30 cellular contexts compared by ENCODE assay signal in the genomic region with DNA sequence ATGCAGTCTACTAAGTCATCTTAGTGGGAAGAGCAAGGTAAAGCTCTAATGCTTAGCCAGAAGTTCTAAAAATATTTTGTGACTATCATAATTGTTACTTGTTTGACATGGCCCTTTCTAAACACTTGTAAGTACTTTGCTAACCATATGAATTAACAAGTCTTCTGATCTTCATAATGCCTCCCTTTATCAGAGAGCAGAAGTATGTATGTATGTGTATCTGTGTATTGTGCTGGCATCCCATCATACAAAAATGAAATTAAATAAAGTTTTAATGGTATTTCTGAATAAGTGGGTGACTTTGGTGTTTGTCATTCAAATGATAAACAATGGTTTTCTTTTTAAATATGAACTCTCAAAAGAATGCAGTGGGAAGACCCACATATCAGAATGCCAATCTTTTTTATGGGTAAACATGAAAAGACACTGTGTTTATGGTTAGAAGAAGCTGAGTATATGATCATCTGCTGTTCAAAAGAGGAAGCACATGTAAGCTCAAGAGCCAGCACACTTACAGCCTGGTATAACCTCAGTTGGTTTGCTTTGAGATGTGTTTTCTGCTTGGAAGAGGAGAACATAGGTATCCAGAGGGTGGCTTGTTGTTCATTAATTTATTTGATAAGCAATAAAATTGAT.
DNase-seq lines count a peak whose midpoint lies in the region; ATAC-seq, FAIRE-seq and TF ChIP-seq lines count a peak whose summit lies in the region.
"Had no signal": no experiment of that assay in that cellular context is flagged by ENCODE, and none has a peak within 500 bp of the region (broad histone marks: within the 10 kb centered on the region; RNA-seq: fewer than 3 reads in every experiment).

No MANE protein-coding gene starts in this region.

- no peaks in the 10 kb centered on the region for H3K9me2 ChIP-seq in PC-3 (replicated peaks; ENCODE audit: low read length)

- CTCF ChIA-PET in PC-3 (lab: Charles Lee) = no interaction called here

- no peaks in the 10 kb centered on the region for H4K20me1 ChIP-seq in PC-3 (ENCODE audit: low read length)

- H3K4me1 ChIP-seq in PC-3 (ENCODE audit: insufficient read depth, low read length) = peaks cover 27% of the 10 kb centered on the region
- H3K4me1 ChIP-seq: BE2C had no signal

- no peaks in the 10 kb centered on the region for H3K27me3 Mint-ChIP-seq in immature natural killer cell (ENCODE audit: low read depth in 3 of 3)
- H3K27me3 Mint-ChIP-seq: T-helper 17 cell had no signal

- ATAC-seq in PC-3 (no peak), HG03469 (IDR thresholded peaks at IDR 0.05; ENCODE audit: unreplicated experiment) (no peak)
- ATAC-seq: activated T-cell treated with anti-CD3 and anti-CD28 coated beads, Interleukin-2, amount 50 U/mL, for 72 hours; gastroesophageal sphincter; left colon; T-helper 17 cell had no signal

- no peaks in the 10 kb centered on the region for H3K4me1 Mint-ChIP-seq in immature natural killer cell
- H3K4me1 Mint-ChIP-seq: central memory CD8-positive, alpha-beta T cell; T-helper 17 cell had no signal

- H3K4me2 ChIP-seq in PC-3 (ENCODE audit: low read length) = no peak overlapping the region
- H3K4me2 ChIP-seq: smooth muscle cell had no signal

- H3F3A ChIP-seq in PC-3 (ENCODE audit: low read length, unreplicated experiment) = no peaks in the 10 kb centered on the region

- DNase-seq in COLO829 (ENCODE audit: low spot score) (peak; percentile 75), KBM-7 (peak; percentile 35), PC-3 (peak; percentile 31), fibroblast of villous mesenchyme (ENCODE audit: low read depth) (peak; percentile 35), HTR-8/SVneo (ENCODE audit: insufficient read length, low spot score) (no peak), NCI-H345 treated with DMSO at 0.1 percent for 48 hours (lab: John Stamatoyannopoulos, UW; ENCODE audit: unreplicated experiment) (no peak), immature natural killer cell (no peak)
- DNase-seq: activated naive CD4-positive, alpha-beta T cell; activated T-cell treated with anti-CD3 and anti-CD28 coated beads, Interleukin-2, amount 50 U/mL, for 72 hours; BE2C; DMS79; hippocampal formation; left colon; mammary epithelial cell; NCI-H1436; NCI-H2107; NCI-H446 treated with DMSO at 0.1 percent for 48 hours; ovary; retina; stimulated activated CD4-positive, alpha-beta T cell treated with anti-CD3 and anti-CD28 coated beads, Interleukin-1b, Interleukin-23, amount 100 ng/mL, for 48 hours; stomach; T-helper 17 cell; thyroid gland had no signal

- no peaks in the 10 kb centered on the region for H3K36me3 Mint-ChIP-seq in immature natural killer cell

- no peaks in the 10 kb centered on the region for H3K79me2 ChIP-seq in PC-3 (ENCODE audit: low read length)

- no peak for TF ChIP-seq CTCF in PC-3 (conservative IDR thresholded peaks at IDR 0.05; ENCODE audit: low read depth, low read length)
- no peak for TF ChIP-seq CTCF in fibroblast of villous mesenchyme (IDR thresholded peaks at IDR 0.05; ENCODE audit: insufficient read depth, low read depth, low read length)

- no peaks in the 10 kb centered on the region for H3K36me3 ChIP-seq in PC-3 (ENCODE audit: low read depth, low read length)
- H3K36me3 ChIP-seq: BE2C, gastroesophageal sphincter, HAP-1, ovary, SJSA1, stomach, thyroid gland had no signal

- no peak overlapping the region for H3K4me3 Mint-ChIP-seq in immature natural killer cell
- H3K4me3 Mint-ChIP-seq: activated T-cell treated with anti-CD3 and anti-CD28 coated beads, Interleukin-2, amount 50 U/mL, for 72 hours; central memory CD8-positive, alpha-beta T cell; T-helper 17 cell had no signal

- intact Hi-C loops in PC-3 (cut with micrococcal nuclease) = no loop called here

- peaks cover 0 to 4% (median under 1%) of the 10 kb centered on the region in 6 donors for H3K9me3 Mint-ChIP-seq in immature natural killer cell
- H3K9me3 Mint-ChIP-seq: activated T-cell treated with anti-CD3 and anti-CD28 coated beads, Interleukin-2, amount 50 U/mL, for 72 hours had no signal

- FAIRE-seq in HTR-8/SVneo (lab: Jason Lieb, UNC) = no peak
- FAIRE-seq: endometrium had no signal

- no peak overlapping the region for H2AFZ ChIP-seq in PC-3 (ENCODE audit: low read length)

- in situ Hi-C loops in KBM-7 (cut with MboI; ENCODE audit: low pct_unique_long_range_greater_than_20kb, low sequenced_read_pairs) = no loop called here

- no peak overlapping the region for H3K4me3 ChIP-seq in PC-3 (ENCODE audit: low read length)
- no peak overlapping the region for H3K4me3 ChIP-seq in fibroblast of villous mesenchyme (ENCODE audit: low read depth, low read length)
- H3K4me3 ChIP-seq: gastroesophageal sphincter, HAP-1, ovary, SJSA1, smooth muscle cell, stomach, thyroid gland had no signal

- no peak overlapping the region for H3K27ac Mint-ChIP-seq in immature natural killer cell
- H3K27ac Mint-ChIP-seq: activated T-cell treated with anti-CD3 and anti-CD28 coated beads, Interleukin-2, amount 50 U/mL, for 72 hours; T-helper 17 cell had no signal

- H3K9me3 ChIP-seq in PC-3 (ENCODE audit: low read length) = no peaks in the 10 kb centered on the region
- H3K9me3 ChIP-seq: BE2C, gastroesophageal sphincter, HAP-1, ovary, SJSA1, stomach, thyroid gland had no signal

- H3K27me3 ChIP-seq in PC-3 (ENCODE audit: low read length) = no peaks in the 10 kb centered on the region
- H3K27me3 ChIP-seq: BE2C, gastroesophageal sphincter, ovary, SJSA1, stomach, thyroid gland had no signal

- no TSS peak for BruUV-seq in PC-3 (replicated peaks; lab: Mats Ljungman, UMichigan)

- no peak overlapping the region for H3K9ac ChIP-seq in PC-3 (ENCODE audit: low read length)

- POLR2A ChIA-PET in PC-3 (lab: Charles Lee; ENCODE audit: unreplicated experiment) = no interaction called here

- H3K27ac ChIP-seq in PC-3 (ENCODE audit: low read length) = no peak overlapping the region
- H3K27ac ChIP-seq: gastroesophageal sphincter, ovary, SJSA1, stomach, thyroid gland had no signal

Comparison
In these comparisons a context has a peak if more than half of its experiments do, and no peak if none do; other contexts are left out.
1. DNase-seq: peak in COLO829 (single experiment), KBM-7 (single experiment), PC-3 (single experiment) and fibroblast of villous mesenchyme (single experiment); none in HTR-8/SVneo (single experiment), NCI-H345 treated with DMSO at 0.1 percent for 48 hours (single experiment) and immature natural killer cell (0 of 3).